Comparison of ENCODE assay signal across 1 cellular context in genomic region chr2:216147172-216148131, GRCh38.
TF ChIP-seq lines count a peak whose summit lies in the region.

No MANE protein-coding gene starts in this region.

TF ChIP-seq in K562, 482 proteins besides CTCF, POLR2A, EP300 and RAD21 (continued from another document):
- TF ChIP-seq MAFG (tag; conservative IDR thresholded peaks at IDR 0.05) (peak; percentile 72), C11orf30 (IDR thresholded peaks at IDR 0.05; ENCODE audit: low read depth) (peak; percentile 85), SMAD4 (CRISPR knock-in tag; conservative IDR thresholded peaks at IDR 0.05) (no peak), ZBTB49 (CRISPR knock-in tag; IDR thresholded peaks at IDR 0.05; ENCODE audit: borderline replicate concordance) (no peak), STAT5B (CRISPR knock-in tag; IDR thresholded peaks at IDR 0.05) (no peak), FOXM1 (IDR thresholded peaks at IDR 0.05; ENCODE audit: low read depth) (no peak), FOXM1 (CRISPR knock-in tag; IDR thresholded peaks at IDR 0.05; ENCODE audit: low read depth) (no peak), NCOR1 (IDR thresholded peaks at IDR 0.05) (no peak), SRF (CRISPR knock-in tag; IDR thresholded peaks at IDR 0.05) (no peak), ZNF232 (CRISPR knock-in tag; IDR thresholded peaks at IDR 0.05) (no peak), HLTF (IDR thresholded peaks at IDR 0.05) (no peak), SAFB2 (IDR thresholded peaks at IDR 0.05; ENCODE audit: borderline replicate concordance, low read depth, low read length, severe bottlenecking) (no peak), NFE2L1 (tag; IDR thresholded peaks at IDR 0.05; ENCODE audit: borderline replicate concordance, low read depth) (no peak), ZNF134 (CRISPR knock-in tag; conservative IDR thresholded peaks at IDR 0.05) (no peak), SUPT5H (IDR thresholded peaks at IDR 0.05) (0 out of 2 replicates have a peak, but pooled peaks have one; percentile 38), ZNF316 (IDR thresholded peaks at IDR 0.05) (peak; percentile 88), U2AF2 (optimal IDR thresholded peaks at IDR 0.05; ENCODE audit: low read depth, low read length) (no peak), MAFF (IDR thresholded peaks at IDR 0.05; ENCODE audit: low read length) (peak; percentile 58; the same call in 1 of the 2 replicates), ZBTB12 (CRISPR knock-in tag; IDR thresholded peaks at IDR 0.05) (no peak), ZNF431 (CRISPR knock-in tag; IDR thresholded peaks at IDR 0.05) (no peak)
- TF ChIP-seq, protein P1, sequence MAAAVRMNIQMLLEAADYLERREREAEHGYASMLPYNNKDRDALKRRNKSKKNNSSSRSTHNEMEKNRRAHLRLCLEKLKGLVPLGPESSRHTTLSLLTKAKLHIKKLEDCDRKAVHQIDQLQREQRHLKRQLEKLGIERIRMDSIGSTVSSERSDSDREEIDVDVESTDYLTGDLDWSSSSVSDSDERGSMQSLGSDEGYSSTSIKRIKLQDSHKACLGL (CRISPR knock-in tag; IDR thresholded peaks at IDR 0.05; ENCODE audit: borderline replicate concordance, poor library complexity, severe bottlenecking), result no peak
- TF ChIP-seq, protein P2, sequence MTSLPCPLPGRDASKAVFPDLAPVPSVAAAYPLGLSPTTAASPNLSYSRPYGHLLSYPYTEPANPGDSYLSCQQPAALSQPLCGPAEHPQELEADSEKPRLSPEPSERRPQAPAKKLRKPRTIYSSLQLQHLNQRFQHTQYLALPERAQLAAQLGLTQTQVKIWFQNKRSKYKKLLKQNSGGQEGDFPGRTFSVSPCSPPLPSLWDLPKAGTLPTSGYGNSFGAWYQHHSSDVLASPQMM (CRISPR knock-in tag; IDR thresholded peaks at IDR 0.05), result no peak
